ENCODE assay signal across 15 cellular contexts in the genomic region with DNA sequence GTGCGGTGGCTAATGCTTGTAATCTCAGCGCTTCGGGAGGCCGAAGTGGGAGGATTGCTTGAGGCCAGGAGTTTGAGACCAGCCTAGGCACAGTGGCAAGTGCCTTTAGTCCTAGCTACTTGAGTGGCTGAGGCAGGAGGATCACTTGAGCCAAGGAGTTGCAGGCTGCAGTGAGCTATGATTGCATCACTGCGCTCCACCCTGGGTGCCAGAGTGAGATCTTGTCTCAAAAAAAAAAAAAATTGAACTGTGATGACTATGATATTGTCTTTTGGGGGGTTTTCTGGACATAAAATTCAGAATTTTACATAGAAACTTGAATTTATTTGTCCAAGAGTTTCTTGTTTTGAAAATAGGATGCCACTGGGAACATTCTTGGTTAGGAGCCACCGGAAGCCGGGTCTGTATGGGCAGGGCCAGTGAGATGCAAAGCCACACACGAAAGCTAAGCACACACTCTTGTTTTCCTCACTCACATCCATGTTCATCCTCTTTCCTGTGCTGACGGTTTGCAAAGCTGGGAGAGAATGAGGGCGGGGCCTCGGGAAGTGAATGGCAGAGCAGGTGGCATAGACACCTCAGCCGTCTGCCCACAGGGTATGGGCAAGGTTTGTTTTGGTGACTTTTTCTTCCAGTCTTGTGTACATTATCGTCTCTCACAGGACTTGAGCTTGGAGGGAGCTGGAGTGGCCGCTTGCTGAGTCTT. TPM values are rescaled to one million over a fixed set of nuclear protein-coding genes. Genes with fewer than 3 reads are reported as not detected.
DNase-seq lines count a peak whose midpoint lies in the region; ATAC-seq, FAIRE-seq and TF ChIP-seq lines count a peak whose summit lies in the region.
"Had no signal": no experiment of that assay in that cellular context is flagged by ENCODE, and none has a peak within 500 bp of the region (broad histone marks: within the 10 kb centered on the region; RNA-seq: fewer than 3 reads in every experiment).

No MANE protein-coding gene starts in this region.

- H3K27me3 ChIP-seq in pancreas, result no peaks in the 10 kb centered on the region

- ATAC-seq in pancreas (peak in 3 of 4 donors; percentile 8 to 10 (median 9)), HG02884 (IDR thresholded peaks at IDR 0.05; ENCODE audit: unreplicated experiment) (no peak)

- TF ChIP-seq CTCF in brain (conservative IDR thresholded peaks at IDR 0.05) (no peak), pancreas (IDR thresholded peaks at IDR 0.05) (no peak), GM20000 (IDR thresholded peaks at IDR 0.05; ENCODE audit: extremely low read depth, missing control alignments) (no peak)

- no peak overlapping the region for H3K27ac ChIP-seq in pancreas
- H3K27ac ChIP-seq: parathyroid adenoma had no signal

- peaks cover 76% of the 10 kb centered on the region for H3K4me1 Mint-ChIP-seq in brain

- no peaks in the 10 kb centered on the region for H3K36me3 ChIP-seq in pancreas
- H3K36me3 ChIP-seq: left ventricle myocardium inferior had no signal

- peaks cover 10 to 22% (median 19%) of the 10 kb centered on the region in 3 donors for H3K4me1 ChIP-seq in pancreas

- no peaks in the 10 kb centered on the region for H3K9me3 ChIP-seq in pancreas
- H3K9me3 ChIP-seq: left ventricle myocardium inferior had no signal

- H3K9me3 Mint-ChIP-seq in brain, result no peaks in the 10 kb centered on the region
- H3K9me3 Mint-ChIP-seq: activated T-helper 2 cell treated with anti-CD3 and anti-CD28 coated beads, Interferon-gamma antibody, Interleukin-2, Interleukin-4, amounts not matched to agents 10 μg/mL and 5 μg/mL and 100 μg/mL, durations not matched to agents 14 hours and 24 hours and 36 hours had no signal

- FAIRE-seq in pancreas (lab: Jason Lieb, UNC) (no peak), urothelium cell line (lab: Jason Lieb, UNC) (no peak)

- peaks cover 7% of the 10 kb centered on the region for H3K27me3 Mint-ChIP-seq in brain

- no peak overlapping the region for H3K4me3 Mint-ChIP-seq in brain
- H3K4me3 Mint-ChIP-seq: CD4-positive, CD25-positive, alpha-beta regulatory T cell had no signal

- DNase-seq in HT-29 (ENCODE audit: low spot score) (peak; percentile 73), NCI-H2171 (lab: John Stamatoyannopoulos, UW) (peak; percentile 27), pancreas (no peak), GM20000 (ENCODE audit: low spot score) (no peak), urothelium cell line (ENCODE audit: low spot score) (no peak)
- no peak for DNase-seq in stimulated activated naive CD4-positive, alpha-beta T cell (lab: John Stamatoyannopoulos, UW)
- DNase-seq: CD4-positive, CD25-positive, alpha-beta regulatory T cell; effector CD4-positive, alpha-beta T cell; Karpas-422; left ventricle myocardium inferior; stimulated activated CD4-positive, alpha-beta T cell treated with anti-CD3 and anti-CD28 coated beads, Interleukin-4, amount 100 ng/mL, for 24 hours had no signal

- H3K36me3 Mint-ChIP-seq in brain, result peaks cover 31% of the 10 kb centered on the region
- H3K36me3 Mint-ChIP-seq: CD4-positive, CD25-positive, alpha-beta regulatory T cell had no signal

- H3K27ac Mint-ChIP-seq in brain, result peak overlapping the region in 3 of 5 experiments; percentile 20 to 70 (median 22)
- H3K27ac Mint-ChIP-seq: activated T-helper 2 cell treated with anti-CD3 and anti-CD28 coated beads, Interferon-gamma antibody, Interleukin-2, Interleukin-4, amounts not matched to agents 10 μg/mL and 5 μg/mL and 100 μg/mL, durations not matched to agents 14 hours and 24 hours and 36 hours; CD4-positive, CD25-positive, alpha-beta regulatory T cell had no signal

- WGBS in pancreas, 2 donors, result 72 to 79% methylated on average over 14 of the region's 14 CpGs

- intact Hi-C loops in pancreas (cut with DNase I), result no loop called here

- H3K4me3 ChIP-seq in pancreas, result no peak overlapping the region
- H3K4me3 ChIP-seq: left ventricle myocardium inferior had no signal

RNA-seq across cellular contexts. Expression of a gene that starts 12.6 kb away (rescaled TPM):
- total RNA-seq in HT-29 (2014; rRNA removed; shearing (Covaris generic)), result 31.1 and 44.8 TPM in 2 replicates
- polyA plus RNA-seq in brain (ENCODE audit: insufficient read depth, low read depth, low replicate concordance), result 34.9 TPM
- 10 to 100 TPM; 16.1 to 27.6 (median 19.4) TPM for total RNA-seq in pancreas
- polyA plus RNA-seq in pancreas, result 1 to 10 TPM; 5.0 to 6.8 TPM
- polyA plus RNA-seq: CD4-positive, CD25-positive, alpha-beta regulatory T cell had no signal

Comparison
In these comparisons a context has a peak if more than half of its experiments do, and no peak if none do; other contexts are left out.
1. DNase-seq: peak in HT-29 (single experiment) and NCI-H2171 (single experiment); none in pancreas (0 of 6), GM20000 (single experiment), stimulated activated naive CD4-positive, alpha-beta T cell (0 of 6) and urothelium cell line (single experiment).